8 cellular contexts compared by ENCODE assay signal in genomic region chr14:71139058-71139946, GRCh38.
DNase-seq lines count a peak whose midpoint lies in the region; ATAC-seq lines count a peak whose summit lies in the region.

No MANE protein-coding gene starts in this region.

- ATAC-seq in left lobe of liver (peak; percentile 95), GM21786 (IDR thresholded peaks at IDR 0.05; ENCODE audit: unreplicated experiment) (no peak)

- DNase-seq in NCI-H2081 (lab: John Stamatoyannopoulos, UW) = peak; percentile 37 to 39
- no peak for DNase-seq in NCI-H2081 treated with DMSO at 0.1 percent for 48 hours (lab: John Stamatoyannopoulos, UW)
- peak; percentile 7 for DNase-seq in NCI-H187 treated with DMSO at 0.1 percent for 48 hours (lab: John Stamatoyannopoulos, UW)
- peak; percentile 19 for DNase-seq in activated CD4-positive, CD25-positive, alpha-beta regulatory T cell treated with anti-CD3 and anti-CD28 coated beads, Interleukin-2, amount 50 U/mL, for 16 hours (ENCODE audit: low read depth, low spot score)
- peak; percentile 67 for DNase-seq in cerebellum (ENCODE audit: low spot score)
- DNase-seq in left lobe of liver (ENCODE audit: low spot score) = peak; percentile 55
- peak; percentile 64 for DNase-seq in stimulated activated CD4-positive, alpha-beta T cell treated with anti-CD3 and anti-CD28 coated beads, Interleukin-4, amount 100 ng/mL, for 24 hours
